Comparison of ENCODE assay signal across 14 cellular contexts in the genomic region with DNA sequence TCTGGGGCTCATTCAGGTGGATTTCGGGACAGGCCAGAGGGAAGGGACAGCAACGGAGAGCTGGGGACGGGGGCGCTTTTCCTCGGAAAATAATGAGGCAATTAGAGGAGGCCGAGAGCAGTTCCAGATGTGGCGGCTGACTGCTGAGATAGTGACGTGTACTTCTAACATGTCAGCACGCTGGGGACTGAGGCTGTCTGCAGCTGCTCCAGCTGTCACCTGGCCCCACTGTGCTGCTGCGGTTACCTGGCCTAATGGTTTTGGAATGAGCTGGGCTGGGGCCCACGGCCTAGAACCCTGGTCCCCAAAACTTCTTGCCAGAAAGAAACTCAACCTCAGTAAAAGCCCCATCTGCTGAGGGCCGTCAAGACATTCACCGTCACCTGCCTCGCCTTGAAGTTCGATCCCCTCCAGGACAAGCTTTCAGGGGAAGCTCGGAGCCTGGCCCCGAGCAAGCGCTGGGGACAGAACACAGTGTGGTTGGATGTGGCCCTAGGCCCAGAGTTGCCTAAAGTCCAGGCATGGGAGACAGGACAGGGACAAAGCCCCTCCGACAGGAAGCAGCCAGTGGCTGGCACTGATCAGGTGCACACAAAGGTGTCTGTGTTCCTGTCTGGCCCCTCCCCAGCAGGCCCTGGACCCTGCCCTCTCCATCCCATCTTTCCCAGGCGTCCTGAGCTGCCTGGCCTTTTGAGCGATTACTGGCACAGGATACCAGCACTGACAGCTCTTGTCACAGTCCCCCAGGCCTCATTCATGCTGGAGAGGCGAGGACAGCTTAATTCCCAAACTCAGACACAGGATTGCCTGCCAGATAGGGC. TPM values are rescaled to one million over a fixed set of nuclear protein-coding genes. Genes with fewer than 3 reads are reported as not detected.
A peak's percentile ranks its signal among the peaks of the same experiment; 100 is the strongest.
DNase-seq lines count a peak whose midpoint lies in the region; ATAC-seq and TF ChIP-seq lines count a peak whose summit lies in the region.
"Had no signal": no experiment of that assay in that cellular context is flagged by ENCODE, and none has a peak within 500 bp of the region (broad histone marks: within the 10 kb centered on the region; RNA-seq: fewer than 3 reads in every experiment).

No MANE protein-coding gene starts in this region.

- 86 to 87% methylated on average over 14 to 22 of the region's 22 CpGs for WGBS in endodermal cell (ENCODE audit: insufficient coverage in 1 of 2, insufficient read length in 1 of 2), 2 experiments

- H3K9me3 Mint-ChIP-seq in WTC11 (no peaks in the 10 kb centered on the region), endodermal cell (no peaks in the 10 kb centered on the region)
- H3K9me3 Mint-ChIP-seq: activated naive CD4-positive, alpha-beta T cell treated with anti-CD3 and anti-CD28 coated beads, Interleukin-2, amount 50 U/mL, for 72 hours had no signal

- H3K27me3 ChIP-seq in endodermal cell (ENCODE audit: control insufficient read depth, insufficient read depth, low read length, poor library complexity, severe bottlenecking), result no peaks in the 10 kb centered on the region
- H3K27me3 ChIP-seq: SJSA1, upper lobe of left lung had no signal

- peaks cover 6% of the 10 kb centered on the region for H3K4me1 Mint-ChIP-seq in WTC11
- no peaks in the 10 kb centered on the region for H3K4me1 Mint-ChIP-seq in endodermal cell

- CTCF ChIA-PET in WTC11 (lab: Charles Lee), result interaction anchor here (0.8 to 1.8 kb wide), 4 partner anchors 98 to 258 kb away, joined by 3 to 7 read pairs (median 3); no protein-coding TSS in a partner anchor

- H3K36me3 ChIP-seq in endodermal cell (ENCODE audit: control insufficient read depth, insufficient read depth, low read length), result peaks cover 32% of the 10 kb centered on the region
- H3K36me3 ChIP-seq: SJSA1 had no signal

- no peaks in the 10 kb centered on the region for H3K27me3 Mint-ChIP-seq in WTC11 (ENCODE audit: low read depth)
- no peaks in the 10 kb centered on the region for H3K27me3 Mint-ChIP-seq in endodermal cell (ENCODE audit: insufficient read depth)

- no peaks in the 10 kb centered on the region for H3K9me3 ChIP-seq in endodermal cell (ENCODE audit: control insufficient read depth, low read length)
- H3K9me3 ChIP-seq: SJSA1, upper lobe of left lung had no signal

- peak; percentile 69 for DNase-seq in GM12865 (ENCODE audit: low read depth)
- no peak for DNase-seq in WTC11 (ENCODE audit: low spot score)
- DNase-seq in endodermal cell, result no peak
- no peak for DNase-seq in activated CD8-positive, alpha-beta memory T cell treated with anti-CD3 and anti-CD28 coated beads for 24 hours
- no peak for DNase-seq in NOMO-1 treated with DMSO at 0.1 percent for 48 hours (lab: John Stamatoyannopoulos, UW; ENCODE audit: unreplicated experiment)
- DNase-seq in omental fat pad (ENCODE audit: low spot score), result no peak
- DNase-seq: activated CD4-positive, alpha-beta T cell treated with anti-CD3 and anti-CD28 coated beads for 4 hours; NCI-H2107; upper lobe of left lung had no signal

- ATAC-seq in GM19438 (IDR thresholded peaks at IDR 0.05; ENCODE audit: low read depth, unreplicated experiment) (peak; percentile 58), HG03025 (IDR thresholded peaks at IDR 0.05; ENCODE audit: low FRiP score, unreplicated experiment) (peak; percentile 84), WTC11 (no peak), omental fat pad (ENCODE audit: low FRiP score) (no peak)
- ATAC-seq: activated naive CD4-positive, alpha-beta T cell treated with anti-CD3 and anti-CD28 coated beads, Interleukin-2, amount 50 U/mL, for 72 hours had no signal

- no peaks in the 10 kb centered on the region for H3K4me1 ChIP-seq in endodermal cell (ENCODE audit: control insufficient read depth, insufficient read depth, low read length)
- H3K4me1 ChIP-seq: SJSA1 had no signal

- H3K9ac ChIP-seq in endodermal cell (ENCODE audit: extremely low read depth, low read length, poor library complexity, severe bottlenecking), result no peak overlapping the region

- H3K27ac Mint-ChIP-seq in WTC11, result peak overlapping the region; percentile 55; the same call in 1 of the 2 replicates
- H3K27ac Mint-ChIP-seq in endodermal cell, result no peak overlapping the region

- H3K4me3 Mint-ChIP-seq in WTC11 (no peak overlapping the region), endodermal cell (no peak overlapping the region)

- POLR2A ChIA-PET in WTC11 (lab: Charles Lee), result no interaction called here

- H3K36me3 Mint-ChIP-seq in WTC11 (peaks cover 16% of the 10 kb centered on the region; the same call in 1 of the 2 replicates), endodermal cell (ENCODE audit: low read depth) (peaks cover 28% of the 10 kb centered on the region)
- H3K36me3 Mint-ChIP-seq: activated naive CD4-positive, alpha-beta T cell treated with anti-CD3 and anti-CD28 coated beads, Interleukin-2, amount 50 U/mL, for 72 hours had no signal

- H3K27ac ChIP-seq in endodermal cell (ENCODE audit: low read depth, low read length), result no peak overlapping the region
- H3K27ac ChIP-seq: SJSA1, upper lobe of left lung had no signal

- H3K4me3 ChIP-seq in GM12865 (ENCODE audit: low read depth, low read length) (no peak overlapping the region), endodermal cell (ENCODE audit: low read length) (no peak overlapping the region)
- H3K4me3 ChIP-seq: lung, SJSA1, upper lobe of left lung had no signal

- no peak for TF ChIP-seq CTCF in GM12865 (IDR thresholded peaks at IDR 0.05; ENCODE audit: insufficient read depth, low read depth, low read length, missing control alignments)
- TF ChIP-seq CTCF in WTC11 (IDR thresholded peaks at IDR 0.05), result no peak
- TF ChIP-seq CTCF in endodermal cell (conservative IDR thresholded peaks at IDR 0.05), result no peak
- TF ChIP-seq CTCF in omental fat pad (IDR thresholded peaks at IDR 0.05), result no peak

TF ChIP-seq in WTC11, 78 proteins besides CTCF, POLR2A, EP300 and RAD21:
- TF ChIP-seq TCF7 (CRISPR knock-in tag; IDR thresholded peaks at IDR 0.05; ENCODE audit: low read depth), result no peak
- no peak for TF ChIP-seq MXD4 (CRISPR knock-in tag; IDR thresholded peaks at IDR 0.05; ENCODE audit: borderline replicate concordance)
- TF ChIP-seq FOXK1 (CRISPR knock-in tag; IDR thresholded peaks at IDR 0.05), result no peak
- no peak for TF ChIP-seq ETV6 (CRISPR knock-in tag; IDR thresholded peaks at IDR 0.05)
- TF ChIP-seq CBFB (CRISPR knock-in tag; IDR thresholded peaks at IDR 0.05; ENCODE audit: low read depth), result no peak

RNA-seq across cellular contexts. Expression of a gene that starts 22.1 kb away (rescaled TPM):
- total RNA-seq in WTC11 (2021) (43.8 to 46.6 TPM (median 45.0 TPM) in 3 replicates), endodermal cell (10 to 100 TPM; 36.8 to 37.7 TPM), omental fat pad (10 to 100 TPM; 19.3 to 42.0 (median 24.0) TPM)
- polyA plus RNA-seq in endodermal cell (2013, experiment 1 of 2), result 29.1 TPM
- polyA plus RNA-seq in endodermal cell (2013, experiment 2 of 2), result 28.5 TPM

RNA-seq across cellular contexts. Expression of a gene that starts 22.3 kb away (rescaled TPM):
- total RNA-seq in WTC11 (2021), result 33.1 to 35.3 TPM (median 33.2 TPM) in 3 replicates
- 10 to 100 TPM; 40.1 to 40.8 TPM for total RNA-seq in endodermal cell
- 28.2 TPM for polyA plus RNA-seq in endodermal cell (2013, experiment 1 of 2)
- polyA plus RNA-seq in endodermal cell (2013, experiment 2 of 2), result 33.3 TPM
- total RNA-seq in omental fat pad, result 10 to 100 TPM; 12.1 to 16.1 (median 13.3) TPM

Comparison
In these comparisons a context has a peak if more than half of its experiments do, and no peak if none do; other contexts are left out.
1. ATAC-seq: peak in GM19438 (single experiment) and HG03025 (single experiment); none in WTC11 (single experiment) and omental fat pad (single experiment).